1 cellular context compared by ENCODE assay signal in the genomic region with DNA sequence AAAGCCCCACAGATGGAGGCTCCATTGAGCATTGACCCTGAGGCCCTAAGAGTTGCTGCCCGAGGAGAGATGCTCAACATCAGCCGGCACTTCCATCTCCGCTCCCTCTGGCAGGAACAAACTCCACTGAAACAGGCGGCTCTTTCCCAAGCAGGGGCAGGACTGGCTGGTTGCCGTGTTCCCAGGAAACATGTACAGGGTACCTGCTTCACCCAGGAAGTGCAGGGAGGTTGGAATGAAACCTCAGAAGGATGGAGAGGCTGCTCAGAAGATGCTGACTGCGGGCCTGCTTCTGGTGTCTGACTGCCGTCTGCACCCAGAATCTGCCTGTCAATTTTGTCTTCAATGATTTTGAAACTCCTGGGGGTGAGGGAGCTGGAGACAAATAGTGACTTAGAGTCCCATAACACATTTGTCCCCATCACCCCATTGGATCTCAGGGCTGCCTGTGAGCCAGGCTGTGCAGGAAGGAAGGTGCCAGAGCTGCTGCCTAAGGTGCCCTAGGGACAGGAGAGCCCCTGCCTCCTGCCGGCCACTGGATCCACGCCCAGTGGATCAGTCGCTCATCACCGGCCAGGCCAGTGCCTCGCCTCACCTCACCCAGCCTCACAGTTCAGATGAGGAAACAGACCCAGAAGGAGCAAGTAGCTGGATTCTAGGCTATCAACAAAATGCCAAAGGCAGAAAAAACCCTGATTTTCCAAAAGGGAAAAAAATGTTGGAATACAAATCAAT.
TF ChIP-seq lines count a peak whose summit lies in the region.

No MANE protein-coding gene starts in this region.

TF ChIP-seq in H1, 55 proteins besides CTCF, POLR2A, EP300 and RAD21:
- TF ChIP-seq KDM4A (IDR thresholded peaks at IDR 0.05; ENCODE audit: low read depth, low read length, severe bottlenecking) (no peak), SP1 (IDR thresholded peaks at IDR 0.05; ENCODE audit: low read depth, low read length) (no peak), CBX5 (IDR thresholded peaks at IDR 0.05; ENCODE audit: low read depth, low read length) (no peak), POLR2AphosphoS5 (IDR thresholded peaks at IDR 0.05; ENCODE audit: low read depth, low read length) (no peak), SAP30 (IDR thresholded peaks at IDR 0.05; ENCODE audit: insufficient read depth, insufficient replicate concordance, low read length) (no peak), TBP (IDR thresholded peaks at IDR 0.05; ENCODE audit: low read depth, low read length) (no peak), PHF8 (conservative IDR thresholded peaks at IDR 0.05; ENCODE audit: low read depth, low read length) (no peak), SP4 (IDR thresholded peaks at IDR 0.05; ENCODE audit: low read length) (no peak), JUND (IDR thresholded peaks at IDR 0.05; ENCODE audit: low read length) (no peak), BACH1 (IDR thresholded peaks at IDR 0.05; ENCODE audit: low read length) (no peak), SP2 (IDR thresholded peaks at IDR 0.05; ENCODE audit: low read length) (no peak), NRF1 (IDR thresholded peaks at IDR 0.05; ENCODE audit: low read depth, low read length) (no peak), TAF7 (optimal IDR thresholded peaks at IDR 0.05; ENCODE audit: borderline replicate concordance, low read depth, low read length) (no peak), GABPA (IDR thresholded peaks at IDR 0.05; ENCODE audit: borderline replicate concordance, insufficient read depth, low read length) (no peak), TAF1 (IDR thresholded peaks at IDR 0.05; ENCODE audit: low read depth, low read length) (no peak), HDAC2 (IDR thresholded peaks at IDR 0.05; ENCODE audit: borderline replicate concordance in 1 of 2, low read depth in 2 of 2, low read length in 2 of 2) (no peak), CBX8 (IDR thresholded peaks at IDR 0.05; ENCODE audit: borderline replicate concordance, low read depth, low read length) (no peak), CTBP2 (IDR thresholded peaks at IDR 0.05; ENCODE audit: borderline replicate concordance, insufficient read depth, insufficient read length, low read length) (no peak)
- TF ChIP-seq, protein P1, sequence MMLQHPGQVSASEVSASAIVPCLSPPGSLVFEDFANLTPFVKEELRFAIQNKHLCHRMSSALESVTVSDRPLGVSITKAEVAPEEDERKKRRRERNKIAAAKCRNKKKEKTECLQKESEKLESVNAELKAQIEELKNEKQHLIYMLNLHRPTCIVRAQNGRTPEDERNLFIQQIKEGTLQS (IDR thresholded peaks at IDR 0.05; ENCODE audit: insufficient read depth, low read depth, low read length), result no peak
- TF ChIP-seq, protein P2, sequence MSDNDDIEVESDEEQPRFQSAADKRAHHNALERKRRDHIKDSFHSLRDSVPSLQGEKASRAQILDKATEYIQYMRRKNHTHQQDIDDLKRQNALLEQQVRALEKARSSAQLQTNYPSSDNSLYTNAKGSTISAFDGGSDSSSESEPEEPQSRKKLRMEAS (IDR thresholded peaks at IDR 0.05), result no peak
